Comparison of ENCODE assay signal across 1 cellular context in genomic region chr3:142680710-142681109, GRCh38.
TF ChIP-seq lines count a peak whose summit lies in the region.

No MANE protein-coding gene starts in this region.

TF ChIP-seq in HCT116, 20 proteins besides CTCF, POLR2A, EP300 and RAD21 (continued from another document):
- no peak for TF ChIP-seq YY1 (IDR thresholded peaks at IDR 0.05; ENCODE audit: extremely low read depth, insufficient replicate concordance, low read depth, low read length)
- no peak for TF ChIP-seq ZFX (IDR thresholded peaks at IDR 0.05)
- no peak for TF ChIP-seq ZNF274 (IDR thresholded peaks at IDR 0.05; ENCODE audit: low read depth, low read length)
- no peak for TF ChIP-seq ZBTB33 (IDR thresholded peaks at IDR 0.05; ENCODE audit: extremely low read depth, insufficient replicate concordance, low read length)
- no peak for TF ChIP-seq SP1 (IDR thresholded peaks at IDR 0.05; ENCODE audit: low read depth)
- no peak for TF ChIP-seq SRF (IDR thresholded peaks at IDR 0.05; ENCODE audit: low read depth)
